ENCODE assay signal across 15 cellular contexts in genomic region chr16:82043680-82044584, GRCh38. TPM values are rescaled to one million over a fixed set of nuclear protein-coding genes. Genes with fewer than 3 reads are reported as not detected.
DNase-seq lines count a peak whose midpoint lies in the region; TF ChIP-seq lines count a peak whose summit lies in the region.
"Had no signal": no experiment of that assay in that cellular context is flagged by ENCODE, and none has a peak within 500 bp of the region (broad histone marks: within the 10 kb centered on the region; RNA-seq: fewer than 3 reads in every experiment).

No MANE protein-coding gene starts in this region.

- in situ Hi-C loops in T47D (cut with HindIII; ENCODE audit: low pct_unique_long_range_greater_than_20kb, low sequenced_read_pairs): no loop called here

- H3K36me3 ChIP-seq in breast epithelium: no peaks in the 10 kb centered on the region

- no peaks in the 10 kb centered on the region for H3K36me3 Mint-ChIP-seq in brain
- H3K36me3 Mint-ChIP-seq: activated naive CD8-positive, alpha-beta T cell treated with anti-CD3 and anti-CD28 coated beads for 36 hours; stimulated activated naive B cell treated with anti-CD40 and anti-IgM and Interleukin-4, amounts not matched to agents 10 μg/mL and 1 μg/mL and 100 μg/mL, for 72 hours had no signal

- intact Hi-C loops in breast epithelium (cut with DNase I; ENCODE audit: low total_unique reads): no loop called here

- TF ChIP-seq CTCF in breast epithelium (IDR thresholded peaks at IDR 0.05) (no peak), brain (conservative IDR thresholded peaks at IDR 0.05) (no peak)

- peaks cover 0 to 3% of the 10 kb centered on the region in 2 donors for H3K27me3 ChIP-seq in breast epithelium

- no peaks in the 10 kb centered on the region for H3K9me3 ChIP-seq in breast epithelium

- H3K4me1 Mint-ChIP-seq in brain: peaks cover 25% of the 10 kb centered on the region
- H3K4me1 Mint-ChIP-seq: activated naive CD8-positive, alpha-beta T cell treated with anti-CD3 and anti-CD28 coated beads for 36 hours; stimulated activated naive B cell treated with anti-CD40 and anti-IgM and Interleukin-4, amounts not matched to agents 10 μg/mL and 1 μg/mL and 100 μg/mL, for 72 hours had no signal

- H3K4me3 ChIP-seq in breast epithelium: no peak overlapping the region

- no peak overlapping the region for H3K27ac ChIP-seq in breast epithelium

- H3K9me3 Mint-ChIP-seq in brain: peaks cover 0 to 3% (median 0%) of the 10 kb centered on the region in 5 experiments
- H3K9me3 Mint-ChIP-seq: activated naive CD8-positive, alpha-beta T cell treated with anti-CD3 and anti-CD28 coated beads for 36 hours; stimulated activated naive B cell treated with anti-CD40 and anti-IgM and Interleukin-4, amounts not matched to agents 10 μg/mL and 1 μg/mL and 100 μg/mL, for 72 hours had no signal

- no peak overlapping the region for H3K4me3 Mint-ChIP-seq in brain
- H3K4me3 Mint-ChIP-seq: activated naive CD8-positive, alpha-beta T cell treated with anti-CD3 and anti-CD28 coated beads for 36 hours; stimulated activated naive B cell treated with anti-CD40 and anti-IgM and Interleukin-4, amounts not matched to agents 10 μg/mL and 1 μg/mL and 100 μg/mL, for 72 hours had no signal

- no peak for TF ChIP-seq POLR2A in breast epithelium (IDR thresholded peaks at IDR 0.05)

- no peaks in the 10 kb centered on the region for H3K4me1 ChIP-seq in breast epithelium

- peak; percentile 67 to 89 for DNase-seq in T47D (ENCODE audit: low read depth in 1 of 2, low spot score in 1 of 2)
- no peak for DNase-seq in breast epithelium (ENCODE audit: low spot score in 2 of 2)
- DNase-seq in kidney tubule cell (ENCODE audit: low spot score): peak; percentile 68
- DNase-seq in MV-4-11 (lab: John Stamatoyannopoulos, UW): no peak
- no peak for DNase-seq in 8988T
- DNase-seq in SW480 (ENCODE audit: low spot score): no peak
- DNase-seq in NCI-H524 treated with DMSO at 0.1 percent for 48 hours (lab: John Stamatoyannopoulos, UW): no peak
- DNase-seq: activated CD8-positive, alpha-beta memory T cell treated with anti-CD3 and anti-CD28 coated beads for 24 hours; activated naive CD8-positive, alpha-beta T cell treated with anti-CD3 and anti-CD28 coated beads for 36 hours; NCI-H1694 treated with DMSO at 0.1 percent for 48 hours; stimulated activated naive B cell treated with anti-CD40 and anti-IgM and Interleukin-4, amounts not matched to agents 10 μg/mL and 1 μg/mL and 100 μg/mL, for 72 hours had no signal

- H3K27me3 Mint-ChIP-seq in brain: no peaks in the 10 kb centered on the region

- peak overlapping the region in 3 of 5 experiments; percentile 41 to 78 (median 65) for H3K27ac Mint-ChIP-seq in brain
- H3K27ac Mint-ChIP-seq: activated naive CD8-positive, alpha-beta T cell treated with anti-CD3 and anti-CD28 coated beads for 36 hours; stimulated activated naive B cell treated with anti-CD40 and anti-IgM and Interleukin-4, amounts not matched to agents 10 μg/mL and 1 μg/mL and 100 μg/mL, for 72 hours had no signal

RNA-seq across cellular contexts. Expression of gene HSD17B2, which starts 8.9 kb away (rescaled TPM):
- 1 to 10 TPM in 2 of 3 donors, not detected in 1; 4.5 to 8.8 TPM for total RNA-seq in breast epithelium
- not detected for polyA plus RNA-seq in brain (ENCODE audit: insufficient read depth, low read depth, low replicate concordance)
- total RNA-seq: activated naive CD8-positive, alpha-beta T cell treated with anti-CD3 and anti-CD28 coated beads for 36 hours; T-helper 2 cell treated with Interferon-gamma antibody and Interleukin-4, amounts not matched to agents 100 ng/mL and 5 ng/mL, for 36 hours had no signal
- polyA plus RNA-seq: neural cell had no signal

RNA-seq across cellular contexts. Expression of gene SDR42E1, which starts 32.7 kb away (rescaled TPM):
- 10 to 100 TPM in 1 of 3 donors, 1 to 10 TPM in 1, under 1 TPM in 1; 0.16 to 11.7 (median 6.9) TPM for total RNA-seq in breast epithelium
- polyA plus RNA-seq in brain (ENCODE audit: insufficient read depth, low read depth, low replicate concordance): 11.9 TPM
- total RNA-seq: G401 had no signal

Comparison
In these comparisons a context has a peak if more than half of its experiments do, and no peak if none do; other contexts are left out.
1. DNase-seq: peak in T47D (2 of 2) and kidney tubule cell (single experiment); none in breast epithelium (0 of 2), MV-4-11 (single experiment), 8988T (single experiment), SW480 (single experiment) and NCI-H524 treated with DMSO at 0.1 percent for 48 hours (single experiment).